In genomic region chr2:216855614-216856013, GRCh38 we compare ENCODE assay signal across 27 cellular contexts. TPM values are rescaled to one million over a fixed set of nuclear protein-coding genes. Genes with fewer than 3 reads are reported as not detected.
"Had no signal": no experiment of that assay in that cellular context is flagged by ENCODE, and none has a peak within 500 bp of the region (broad histone marks: within the 10 kb centered on the region; RNA-seq: fewer than 3 reads in every experiment).

No MANE protein-coding gene starts in this region.

- ATAC-seq: activated CD8-positive, alpha-beta memory T cell treated with anti-CD3 and anti-CD28 coated beads, Interleukin-2, amount 10 ng/mL, durations not matched to agents 7 days and 5 days; activated T-helper 17 cell treated with anti-CD3 and anti-CD28 coated beads, Interleukin-2, amount 50 U/mL, for 72 hours; left colon; natural killer cell treated with Interleukin-12 subunit alpha and Interleukin-12 subunit beta and Interleukin-15 and Interleukin-18, amount 100 ng/mL, for 72 hours; stimulated activated effector memory CD8-positive, alpha-beta T cell treated with anti-CD3 and anti-CD28 coated beads, Interleukin-12 subunit alpha, Interleukin-12 subunit beta, amount 100 ng/mL, for 72 hours had no signal

- H3K27ac ChIP-seq: ascending aorta, prostate gland, sigmoid colon, SJCRH30, thoracic aorta had no signal

- DNase-seq: activated B cell treated with CpG ODN at 0.5 μM for 24 hours; activated CD4-positive, alpha-beta memory T cell treated with anti-CD3 and anti-CD28 coated beads, Interleukin-2, amount 10 ng/mL, durations not matched to agents 7 days and 5 days; activated CD4-positive, alpha-beta T cell treated with anti-CD3 and anti-CD28 coated beads for 4 hours; activated CD8-positive, alpha-beta memory T cell treated with anti-CD3 and anti-CD28 coated beads, Interleukin-2, amount 10 ng/mL, durations not matched to agents 7 days and 5 days; activated naive CD4-positive, alpha-beta T cell treated with anti-CD3 and anti-CD28 coated beads for 36 hours; activated T-cell treated with anti-CD3 and anti-CD28 coated beads, Interleukin-2, amount 50 U/mL, for 1 hour; cortex of kidney; hypothalamus; islet precursor cell; left colon; sigmoid colon; SJCRH30; stimulated activated CD4-positive, alpha-beta T cell treated with anti-CD3 and anti-CD28 coated beads, Interleukin-4, amount 100 ng/mL, for 24 hours; T-helper 2 cell had no signal

- H3K36me3 ChIP-seq: ascending aorta, prostate gland, sigmoid colon, SJCRH30, thoracic aorta had no signal

- H3K27me3 ChIP-seq: ascending aorta, sigmoid colon, SJCRH30 had no signal

- H3K4me3 ChIP-seq: ascending aorta, prostate gland, sigmoid colon, SJCRH30, thoracic aorta had no signal

- FAIRE-seq: TTC549 had no signal

- H3K4me1 ChIP-seq: ascending aorta, prostate gland had no signal

- H3K9me3 ChIP-seq: ascending aorta, prostate gland, sigmoid colon, SJCRH30, thoracic aorta had no signal

RNA-seq across cellular contexts. Expression of gene TNP1, which starts 4.2 kb away (rescaled TPM):
- total RNA-seq: activated B cell treated with CpG ODN at 0.5 μM for 24 hours; activated CD4-positive, alpha-beta memory T cell treated with anti-CD3 and anti-CD28 coated beads, Interleukin-2, amount 10 ng/mL, durations not matched to agents 7 days and 5 days; activated CD8-positive, alpha-beta memory T cell treated with anti-CD3 and anti-CD28 coated beads, Interleukin-2, amount 10 ng/mL, durations not matched to agents 7 days and 5 days; activated naive CD4-positive, alpha-beta T cell treated with anti-CD3 and anti-CD28 coated beads for 36 hours; activated T-helper 17 cell treated with anti-CD3 and anti-CD28 coated beads, Interleukin-2, amount 50 U/mL, for 72 hours; ascending aorta; glomerular endothelial cell; left colon; lung microvascular endothelial cell; mesothelial cell of epicardium; natural killer cell treated with Interleukin-12 subunit alpha and Interleukin-12 subunit beta and Interleukin-15 and Interleukin-18, amount 100 ng/mL, for 72 hours; omental fat pad; sigmoid colon; SJCRH30; thoracic aorta; ureter had no signal
- polyA plus RNA-seq: esophagus, sigmoid colon had no signal
